In genomic region chr13:60439201-60439600, GRCh38 we compare ENCODE assay signal across 8 cellular contexts.
"Had no signal": no experiment of that assay in that cellular context is flagged by ENCODE, and none has a peak within 500 bp of the region (broad histone marks: within the 10 kb centered on the region; RNA-seq: fewer than 3 reads in every experiment).

No MANE protein-coding gene starts in this region.

- FAIRE-seq: HepG2 had no signal

- ATAC-seq: HCT116, HepG2 had no signal

- H3K27me3 Mint-ChIP-seq: IgD-negative memory B cell had no signal

- DNase-seq: GM23248, GOT3, H7, HFFc6, KBM-7 had no signal

- H3K4me3 Mint-ChIP-seq: HFFc6, IgD-negative memory B cell had no signal

- H3K9me3 Mint-ChIP-seq: HFFc6 had no signal

- H3K27ac Mint-ChIP-seq: HFFc6, IgD-negative memory B cell had no signal
